ENCODE assay signal across 11 cellular contexts in the genomic region with DNA sequence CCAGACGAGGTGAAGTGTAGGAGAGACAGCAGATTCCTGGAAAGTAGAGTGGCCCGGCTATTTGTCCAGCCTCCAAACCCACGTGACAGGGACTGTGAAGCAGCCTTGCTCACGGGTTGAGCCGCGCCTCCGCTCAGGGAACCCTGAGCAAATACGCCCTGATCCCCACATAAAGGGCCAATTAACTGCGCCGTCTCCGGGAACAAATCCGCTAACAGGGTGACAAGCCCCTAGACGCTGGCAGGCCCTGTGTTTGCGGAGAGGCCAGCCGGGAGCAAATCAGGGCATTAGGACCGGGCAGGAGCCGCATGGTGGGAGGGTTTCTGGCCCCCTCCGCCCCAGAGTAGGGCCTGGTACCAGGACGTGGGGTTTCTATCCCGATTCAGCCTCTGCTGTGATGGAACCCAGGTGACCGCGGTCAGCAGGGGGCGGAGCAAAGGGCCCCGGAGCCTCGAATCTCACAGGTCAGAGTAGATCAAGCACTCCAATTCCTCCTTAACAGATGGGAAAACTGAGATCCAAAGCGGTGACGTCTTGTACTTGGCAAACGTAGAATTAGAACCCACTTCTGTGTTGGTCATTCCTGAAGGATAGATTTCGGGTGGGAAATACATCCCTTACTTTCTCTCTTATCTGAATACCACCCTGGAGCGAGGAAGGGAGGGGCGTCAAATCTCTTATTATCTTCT. TPM values are rescaled to one million over a fixed set of nuclear protein-coding genes. Genes with fewer than 3 reads are reported as not detected.
DNase-seq lines count a peak whose midpoint lies in the region; ATAC-seq lines count a peak whose summit lies in the region.
"Had no signal": no experiment of that assay in that cellular context is flagged by ENCODE, and none has a peak within 500 bp of the region (broad histone marks: within the 10 kb centered on the region; RNA-seq: fewer than 3 reads in every experiment).

No MANE protein-coding gene starts in this region.

- H3K27me3 Mint-ChIP-seq in activated T-helper 1 cell treated with anti-CD3 and anti-CD28 coated beads, Interleukin-12 subunit alpha, Interleukin-12 subunit beta, Interleukin-2, Interleukin-4 antibody, amounts not matched to agents 30 ng/mL and 10 ng/mL and 1 ng/mL, durations not matched to agents 14 hours and 24 hours and 36 hours (ENCODE audit: insufficient read depth), result peaks cover 69% of the 10 kb centered on the region
- peaks cover 72% of the 10 kb centered on the region for H3K27me3 Mint-ChIP-seq in activated naive CD8-positive, alpha-beta T cell treated with anti-CD3 and anti-CD28 coated beads, Interleukin-2, amount 50 U/mL, for 24 hours

- H3K27ac Mint-ChIP-seq in activated T-helper 1 cell treated with anti-CD3 and anti-CD28 coated beads, Interleukin-12 subunit alpha, Interleukin-12 subunit beta, Interleukin-2, Interleukin-4 antibody, amounts not matched to agents 30 ng/mL and 10 ng/mL and 1 ng/mL, durations not matched to agents 14 hours and 24 hours and 36 hours, result peak overlapping the region; percentile 5
- no peak overlapping the region for H3K27ac Mint-ChIP-seq in activated naive CD8-positive, alpha-beta T cell treated with anti-CD3 and anti-CD28 coated beads, Interleukin-2, amount 50 U/mL, for 24 hours

- H3F3A ChIP-seq in GM23248 (ENCODE audit: insufficient read depth), result no peaks in the 10 kb centered on the region

- H3K9me3 ChIP-seq in GM23248 (ENCODE audit: low read depth) (no peaks in the 10 kb centered on the region), right cardiac atrium (ENCODE audit: control insufficient read depth, low read length) (no peaks in the 10 kb centered on the region)

- DNase-seq in GM23248 (peak; percentile 82), right cardiac atrium (peak; percentile 61 to 74 (median 71)), sciatic nerve (ENCODE audit: low spot score) (no peak), MV-4-11 (lab: John Stamatoyannopoulos, UW) (no peak)
- DNase-seq in activated T-helper 1 cell treated with anti-CD3 and anti-CD28 coated beads, Interleukin-12 subunit alpha, Interleukin-12 subunit beta, Interleukin-2, Interleukin-4 antibody, amounts not matched to agents 30 ng/mL and 10 ng/mL and 1 ng/mL, durations not matched to agents 14 hours and 24 hours and 36 hours (ENCODE audit: low spot score), result no peak
- no peak for DNase-seq in activated naive CD8-positive, alpha-beta T cell treated with anti-CD3 and anti-CD28 coated beads, Interleukin-2, amount 50 U/mL, for 24 hours
- DNase-seq: activated CD8-positive, alpha-beta memory T cell treated with anti-CD3 and anti-CD28 coated beads, Interleukin-2, amount 50 U/mL, for 4 hours had no signal

- peak; percentile 75 to 76 for ATAC-seq in right cardiac atrium
- ATAC-seq in sciatic nerve, result peak; percentile 80
- no peak for ATAC-seq in activated naive CD8-positive, alpha-beta T cell treated with anti-CD3 and anti-CD28 coated beads, Interleukin-2, amount 50 U/mL, for 24 hours
- no peak for ATAC-seq in GM18520 (IDR thresholded peaks at IDR 0.05; ENCODE audit: unreplicated experiment)
- ATAC-seq in HG03565 (IDR thresholded peaks at IDR 0.05; ENCODE audit: unreplicated experiment), result no peak

- WGBS in GM23248 (ENCODE audit: low coverage in 1 of 2, low lambda C conversion rate in 2 of 2, missing lambda C conversion rate in 2 of 2), 2 experiments, result 2% methylated on average over 30 to 31 of the region's 31 CpGs
- 3% methylated on average over 31 of the region's 31 CpGs for WGBS in right cardiac atrium

- intact Hi-C loops in activated T-helper 1 cell treated with anti-CD3 and anti-CD28 coated beads, Interleukin-12 subunit alpha, Interleukin-12 subunit beta, Interleukin-2, Interleukin-4 antibody, amounts not matched to agents 30 ng/mL and 10 ng/mL and 1 ng/mL, durations not matched to agents 14 hours and 24 hours and 36 hours (cut with micrococcal nuclease), result no loop called here
- intact Hi-C loops in right cardiac atrium (cut with DNase I) (no loop called here), sciatic nerve (cut with DNase I) (loop anchor here (10.0 kb wide), 1 partner anchor 188 kb away; a partner anchor contains a TSS)

- no peaks in the 10 kb centered on the region for H4K20me1 ChIP-seq in GM23248 (ENCODE audit: insufficient read depth)

- H3K4me3 ChIP-seq in GM23248 (peak overlapping the region; percentile 58), right cardiac atrium (ENCODE audit: low read length) (peak overlapping the region; percentile 37)

- H3K36me3 Mint-ChIP-seq in activated T-helper 1 cell treated with anti-CD3 and anti-CD28 coated beads, Interleukin-12 subunit alpha, Interleukin-12 subunit beta, Interleukin-2, Interleukin-4 antibody, amounts not matched to agents 30 ng/mL and 10 ng/mL and 1 ng/mL, durations not matched to agents 14 hours and 24 hours and 36 hours (ENCODE audit: low read depth), result no peaks in the 10 kb centered on the region
- no peaks in the 10 kb centered on the region for H3K36me3 Mint-ChIP-seq in activated naive CD8-positive, alpha-beta T cell treated with anti-CD3 and anti-CD28 coated beads, Interleukin-2, amount 50 U/mL, for 24 hours (ENCODE audit: low read depth)

- peaks cover 80% of the 10 kb centered on the region for H3K27me3 ChIP-seq in GM23248 (replicated peaks; ENCODE audit: insufficient read depth)
- H3K27me3 ChIP-seq in right cardiac atrium (ENCODE audit: control insufficient read depth, insufficient read depth), result peaks cover 2% of the 10 kb centered on the region

- H3K4me3 Mint-ChIP-seq in activated T-helper 1 cell treated with anti-CD3 and anti-CD28 coated beads, Interleukin-12 subunit alpha, Interleukin-12 subunit beta, Interleukin-2, Interleukin-4 antibody, amounts not matched to agents 30 ng/mL and 10 ng/mL and 1 ng/mL, durations not matched to agents 14 hours and 24 hours and 36 hours, result no peak overlapping the region
- no peak overlapping the region for H3K4me3 Mint-ChIP-seq in activated naive CD8-positive, alpha-beta T cell treated with anti-CD3 and anti-CD28 coated beads, Interleukin-2, amount 50 U/mL, for 24 hours

- H3K27ac ChIP-seq in GM23248 (no peak overlapping the region), right cardiac atrium (ENCODE audit: low read length) (no peak overlapping the region)
- H3K27ac ChIP-seq: KMS-11 had no signal

- no peaks in the 10 kb centered on the region for H3K36me3 ChIP-seq in GM23248 (ENCODE audit: low read depth)

- no peaks in the 10 kb centered on the region for H3K9me2 ChIP-seq in GM23248 (ENCODE audit: insufficient read depth)

- no peaks in the 10 kb centered on the region for H3K9me3 Mint-ChIP-seq in activated T-helper 1 cell treated with anti-CD3 and anti-CD28 coated beads, Interleukin-12 subunit alpha, Interleukin-12 subunit beta, Interleukin-2, Interleukin-4 antibody, amounts not matched to agents 30 ng/mL and 10 ng/mL and 1 ng/mL, durations not matched to agents 14 hours and 24 hours and 36 hours
- no peaks in the 10 kb centered on the region for H3K9me3 Mint-ChIP-seq in activated naive CD8-positive, alpha-beta T cell treated with anti-CD3 and anti-CD28 coated beads, Interleukin-2, amount 50 U/mL, for 24 hours

- H3K4me1 ChIP-seq in GM23248 (ENCODE audit: insufficient read depth) (0 out of 2 replicates have a peak, but pooled peaks cover 10% of the 10 kb centered on the region), right cardiac atrium (ENCODE audit: control insufficient read depth, insufficient read depth, low read length) (no peaks in the 10 kb centered on the region)

- no peak overlapping the region for H3K9ac ChIP-seq in GM23248
- H3K9ac ChIP-seq: KMS-11 had no signal

- in situ Hi-C loops in GM23248 (cut with MboI), result loop anchor here (25.0 kb wide), 1 partner anchor 451 kb away; a partner anchor contains a TSS

- H3K4me1 Mint-ChIP-seq in activated T-helper 1 cell treated with anti-CD3 and anti-CD28 coated beads, Interleukin-12 subunit alpha, Interleukin-12 subunit beta, Interleukin-2, Interleukin-4 antibody, amounts not matched to agents 30 ng/mL and 10 ng/mL and 1 ng/mL, durations not matched to agents 14 hours and 24 hours and 36 hours (ENCODE audit: low read depth), result peaks cover 16% of the 10 kb centered on the region
- peaks cover 28% of the 10 kb centered on the region for H3K4me1 Mint-ChIP-seq in activated naive CD8-positive, alpha-beta T cell treated with anti-CD3 and anti-CD28 coated beads, Interleukin-2, amount 50 U/mL, for 24 hours

- H3K4me2 ChIP-seq in GM23248 (ENCODE audit: unreplicated experiment), result peak overlapping the region; percentile 56
- H3K4me2 ChIP-seq: KMS-11 had no signal

- no peaks in the 10 kb centered on the region for H3K79me2 ChIP-seq in GM23248 (ENCODE audit: insufficient read depth)

- H2AFZ ChIP-seq in GM23248, result peak overlapping the region; percentile 68

RNA-seq across cellular contexts. Expression of a gene that starts 2.0 kb away (rescaled TPM):
- total RNA-seq in GM23248 (2014; rRNA removed; shearing (Covaris generic)), result 10.5 and 12.1 TPM in 2 replicates
- polyA plus RNA-seq in GM23248 (2016; fragmentation: Nextera tagmentation; extraction: Ambion mirVana) (9.9 and 12.1 TPM in 2 replicates), right cardiac atrium (15.4 TPM)
- 4.5 and 5.5 TPM in 2 replicates for total RNA-seq in activated T-helper 1 cell treated with anti-CD3 and anti-CD28 coated beads, Interleukin-12 subunit alpha, Interleukin-12 subunit beta, Interleukin-2, Interleukin-4 antibody, amounts not matched to agents 30 ng/mL and 10 ng/mL and 1 ng/mL, durations not matched to agents 14 hours and 24 hours and 36 hours
- total RNA-seq in right cardiac atrium (10 to 100 TPM in 2 of 4 donors, 1 to 10 TPM in 2; 9.8 to 11.0 (median 10.2) TPM), sciatic nerve (36.6 TPM)

RNA-seq across cellular contexts. Expression of a gene that starts 34.4 kb away (rescaled TPM):
- total RNA-seq in GM23248 (2014; rRNA removed; shearing (Covaris generic)), result 0.51 and 1.3 TPM in 2 replicates
- polyA plus RNA-seq in GM23248 (2016; fragmentation: Nextera tagmentation; extraction: Ambion mirVana), result 0.53 and 1.1 TPM in 2 replicates
- not detected in 2 replicates for total RNA-seq in activated T-helper 1 cell treated with anti-CD3 and anti-CD28 coated beads, Interleukin-12 subunit alpha, Interleukin-12 subunit beta, Interleukin-2, Interleukin-4 antibody, amounts not matched to agents 30 ng/mL and 10 ng/mL and 1 ng/mL, durations not matched to agents 14 hours and 24 hours and 36 hours
- 10 to 100 TPM; 11.7 to 17.4 (median 15.0) TPM for total RNA-seq in right cardiac atrium
- 16.8 TPM for polyA plus RNA-seq in right cardiac atrium
- total RNA-seq in sciatic nerve, result 34.4 TPM

RNA-seq across cellular contexts. Expression of a gene that starts 55.8 kb away (rescaled TPM):
- not detected in 2 replicates for total RNA-seq in GM23248 (2014; rRNA removed; shearing (Covaris generic))
- polyA plus RNA-seq in GM23248 (2016; fragmentation: Nextera tagmentation; extraction: Ambion mirVana) (not detected in 2 replicates), right cardiac atrium (not detected)
- total RNA-seq in activated T-helper 1 cell treated with anti-CD3 and anti-CD28 coated beads, Interleukin-12 subunit alpha, Interleukin-12 subunit beta, Interleukin-2, Interleukin-4 antibody, amounts not matched to agents 30 ng/mL and 10 ng/mL and 1 ng/mL, durations not matched to agents 14 hours and 24 hours and 36 hours, result not detected in 2 replicates
- total RNA-seq in right cardiac atrium (not detected), sciatic nerve (not detected)
- total RNA-seq: liver had no signal

Comparison
In these comparisons a context has a peak if more than half of its experiments do, and no peak if none do; other contexts are left out.
1. DNase-seq: peak in GM23248 (single experiment) and right cardiac atrium (3 of 3); none in activated T-helper 1 cell treated with anti-CD3 and anti-CD28 coated beads, Interleukin-12 subunit alpha, Interleukin-12 subunit beta, Interleukin-2, Interleukin-4 antibody, amounts not matched to agents 30 ng/mL and 10 ng/mL and 1 ng/mL, durations not matched to agents 14 hours and 24 hours and 36 hours (single experiment), sciatic nerve (single experiment), MV-4-11 (single experiment) and activated naive CD8-positive, alpha-beta T cell treated with anti-CD3 and anti-CD28 coated beads, Interleukin-2, amount 50 U/mL, for 24 hours (single experiment).
2. ATAC-seq: peak in right cardiac atrium (2 of 2) and sciatic nerve (single experiment); none in activated naive CD8-positive, alpha-beta T cell treated with anti-CD3 and anti-CD28 coated beads, Interleukin-2, amount 50 U/mL, for 24 hours (single experiment), GM18520 (single experiment) and HG03565 (single experiment).